Comparison of ENCODE assay signal across 12 cellular contexts in genomic region chr12:42180990-42181611, GRCh38. TPM values are rescaled to one million over a fixed set of nuclear protein-coding genes. Genes with fewer than 3 reads are reported as not detected.
DNase-seq lines count a peak whose midpoint lies in the region; ATAC-seq and TF ChIP-seq lines count a peak whose summit lies in the region.
"Had no signal": no experiment of that assay in that cellular context is flagged by ENCODE, and none has a peak within 500 bp of the region (broad histone marks: within the 10 kb centered on the region; RNA-seq: fewer than 3 reads in every experiment).

No MANE protein-coding gene starts in this region.

- H3K27me3 ChIP-seq in right cardiac atrium (ENCODE audit: control insufficient read depth, insufficient read depth), result no peaks in the 10 kb centered on the region
- H3K27me3 ChIP-seq in lower lobe of right lung (ENCODE audit: low read depth), result no peaks in the 10 kb centered on the region

- TF ChIP-seq CTCF in lower lobe of right lung (IDR thresholded peaks at IDR 0.05), result no peak

- DNase-seq in SKM-1 treated with dmso at 0.1 percent for 144 hours (lab: John Stamatoyannopoulos, UW; ENCODE audit: unreplicated experiment) (peak; percentile 51), SKM-1 (lab: John Stamatoyannopoulos, UW; ENCODE audit: unreplicated experiment) (no peak), SK-N-MC (ENCODE audit: low read depth, low spot score) (peak; percentile 8), right cardiac atrium (no peak), posterior cingulate gyrus (no peak), lower lobe of right lung (no peak)
- DNase-seq in stimulated activated naive B cell treated with anti-CD40 and anti-IgM and Interleukin-4, amounts not matched to agents 10 μg/mL and 1 μg/mL and 100 μg/mL, for 72 hours, result no peak
- no peak for DNase-seq in activated CD8-positive, alpha-beta memory T cell treated with anti-CD3 and anti-CD28 coated beads, Interleukin-2, amount 50 U/mL, for 48 hours
- DNase-seq: 8988T; activated CD4-positive, CD25-positive, alpha-beta regulatory T cell treated with anti-CD3 and anti-CD28 coated beads, Interleukin-2, amount 50 U/mL, for 72 hours; effector memory CD4-positive, alpha-beta T cell; H7 had no signal

- peaks cover 16 to 39% of the 10 kb centered on the region in 2 donors for H3K36me3 Mint-ChIP-seq in stimulated activated naive B cell treated with anti-CD40 and anti-IgM and Interleukin-4, amounts not matched to agents 10 μg/mL and 1 μg/mL and 100 μg/mL, for 72 hours

- H3K27ac ChIP-seq in SK-N-MC, result no peak overlapping the region
- H3K27ac ChIP-seq in right cardiac atrium (ENCODE audit: low read length), result no peak overlapping the region
- H3K27ac ChIP-seq in lower lobe of right lung, result no peak overlapping the region

- H3K27ac Mint-ChIP-seq in stimulated activated naive B cell treated with anti-CD40 and anti-IgM and Interleukin-4, amounts not matched to agents 10 μg/mL and 1 μg/mL and 100 μg/mL, for 72 hours, result peak overlapping the region; percentile 20

- peaks cover 2 to 5% of the 10 kb centered on the region in 2 donors for H3K9me3 Mint-ChIP-seq in stimulated activated naive B cell treated with anti-CD40 and anti-IgM and Interleukin-4, amounts not matched to agents 10 μg/mL and 1 μg/mL and 100 μg/mL, for 72 hours

- H3K4me3 ChIP-seq in SK-N-MC (no peak overlapping the region), right cardiac atrium (ENCODE audit: low read length) (no peak overlapping the region), lower lobe of right lung (no peak overlapping the region)

- 71% methylated on average over 2 of the region's 2 CpGs for WGBS in right cardiac atrium

- peaks cover 5% of the 10 kb centered on the region; the same call in 1 of the 2 replicates for H3K36me3 ChIP-seq in SK-N-MC (ENCODE audit: insufficient read depth, low read length)
- H3K36me3 ChIP-seq in lower lobe of right lung, result no peaks in the 10 kb centered on the region

- ATAC-seq in right cardiac atrium (peak; percentile 43 to 53), lower lobe of right lung (no peak)
- ATAC-seq in stimulated activated naive B cell treated with anti-CD40 and anti-IgM and Interleukin-4, amounts not matched to agents 10 μg/mL and 1 μg/mL and 100 μg/mL, for 72 hours (replicated peaks), result no peak

- no peak overlapping the region for H3K9ac ChIP-seq in SK-N-MC (ENCODE audit: insufficient read length)

- intact Hi-C loops in right cardiac atrium (cut with DNase I), result no loop called here
- intact Hi-C loops in posterior cingulate gyrus (cut with DNase I), result no loop called here
- intact Hi-C loops in lower lobe of right lung (cut with DNase I), result no loop called here

- no peak overlapping the region for H3K4me3 Mint-ChIP-seq in stimulated activated naive B cell treated with anti-CD40 and anti-IgM and Interleukin-4, amounts not matched to agents 10 μg/mL and 1 μg/mL and 100 μg/mL, for 72 hours

- H3K27me3 Mint-ChIP-seq in stimulated activated naive B cell treated with anti-CD40 and anti-IgM and Interleukin-4, amounts not matched to agents 10 μg/mL and 1 μg/mL and 100 μg/mL, for 72 hours, result no peaks in the 10 kb centered on the region

- H3K4me1 ChIP-seq in right cardiac atrium (ENCODE audit: control insufficient read depth, insufficient read depth, low read length) (no peaks in the 10 kb centered on the region), lower lobe of right lung (no peaks in the 10 kb centered on the region)

- no peaks in the 10 kb centered on the region for H3K9me3 ChIP-seq in SK-N-MC (ENCODE audit: low read depth, low read length)
- H3K9me3 ChIP-seq in right cardiac atrium (ENCODE audit: control insufficient read depth, low read length), result no peaks in the 10 kb centered on the region
- H3K9me3 ChIP-seq in lower lobe of right lung, result no peaks in the 10 kb centered on the region

- H3K4me1 Mint-ChIP-seq in stimulated activated naive B cell treated with anti-CD40 and anti-IgM and Interleukin-4, amounts not matched to agents 10 μg/mL and 1 μg/mL and 100 μg/mL, for 72 hours, result peaks cover 13 to 14% of the 10 kb centered on the region in 2 donors

RNA-seq across cellular contexts. Expression of gene GXYLT1, which starts 36.4 kb away (rescaled TPM):
- total RNA-seq in right cardiac atrium (1 to 10 TPM; 5.7 to 8.2 (median 6.2) TPM), lower lobe of right lung (12.1 TPM)
- polyA plus RNA-seq in right cardiac atrium, result 2.0 TPM

RNA-seq across cellular contexts. Expression of gene YAF2, which starts 56.9 kb away (rescaled TPM):
- total RNA-seq in right cardiac atrium (10 to 100 TPM; 82.0 to 93.9 (median 87.2) TPM), lower lobe of right lung (25.1 TPM)
- polyA plus RNA-seq in right cardiac atrium, result 42.6 TPM

Comparison
In these comparisons a context has a peak if more than half of its experiments do, and no peak if none do; other contexts are left out.
1. DNase-seq: peak in SKM-1 treated with dmso at 0.1 percent for 144 hours (single experiment) and SK-N-MC (single experiment); none in SKM-1 (single experiment), right cardiac atrium (0 of 3), stimulated activated naive B cell treated with anti-CD40 and anti-IgM and Interleukin-4, amounts not matched to agents 10 μg/mL and 1 μg/mL and 100 μg/mL, for 72 hours (single experiment), posterior cingulate gyrus (0 of 10), activated CD8-positive, alpha-beta memory T cell treated with anti-CD3 and anti-CD28 coated beads, Interleukin-2, amount 50 U/mL, for 48 hours (single experiment) and lower lobe of right lung (single experiment).
2. ATAC-seq: peak in right cardiac atrium (2 of 2); none in stimulated activated naive B cell treated with anti-CD40 and anti-IgM and Interleukin-4, amounts not matched to agents 10 μg/mL and 1 μg/mL and 100 μg/mL, for 72 hours (0 of 2) and lower lobe of right lung (0 of 2).